ENCODE assay signal across 19 cellular contexts in the genomic region with DNA sequence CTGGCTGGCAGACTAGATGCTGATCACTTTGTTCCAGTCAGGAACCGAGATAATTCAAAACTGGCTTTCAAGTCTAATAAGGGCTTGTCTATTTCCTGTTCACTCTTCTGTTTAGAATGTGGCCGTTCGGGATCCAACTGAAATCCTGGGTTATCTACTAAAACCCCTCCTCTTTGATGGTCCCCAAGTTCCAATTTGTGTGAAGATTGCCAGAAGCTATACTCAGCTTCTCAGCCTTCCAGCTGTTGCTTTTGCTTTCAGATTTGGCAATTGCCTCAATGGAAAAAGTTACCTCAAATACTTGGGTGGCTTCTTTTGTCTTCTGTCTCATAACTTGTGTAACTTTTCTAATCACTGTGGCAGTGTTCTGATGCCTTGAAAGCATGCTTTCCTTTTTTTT. TPM values are rescaled to one million over a fixed set of nuclear protein-coding genes. Genes with fewer than 3 reads are reported as not detected.
DNase-seq lines count a peak whose midpoint lies in the region; ATAC-seq and TF ChIP-seq lines count a peak whose summit lies in the region.
"Had no signal": no experiment of that assay in that cellular context is flagged by ENCODE, and none has a peak within 500 bp of the region (broad histone marks: within the 10 kb centered on the region; RNA-seq: fewer than 3 reads in every experiment).

No MANE protein-coding gene starts in this region.

- DNase-seq in activated CD8-positive, alpha-beta memory T cell treated with anti-CD3 and anti-CD28 coated beads, Interleukin-2, amount 10 ng/mL, durations not matched to agents 7 days and 5 days, result no peak
- DNase-seq in activated CD8-positive, alpha-beta memory T cell treated with anti-CD3 and anti-CD28 coated beads for 24 hours, result no peak
- DNase-seq in GM13976 (ENCODE audit: low spot score) (peak; percentile 26), fibroblast of the conjunctiva (ENCODE audit: low read depth) (peak; percentile 1), hepatic stellate cell (ENCODE audit: low spot score) (no peak), NCI-H2107 treated with DMSO at 0.1 percent for 48 hours (lab: John Stamatoyannopoulos, UW; ENCODE audit: unreplicated experiment) (no peak)
- peak; percentile 9 for DNase-seq in activated CD4-positive, alpha-beta memory T cell treated with anti-CD3 and anti-CD28 coated beads for 36 hours
- DNase-seq: activated CD8-positive, alpha-beta memory T cell treated with anti-CD3 and anti-CD28 coated beads, Interleukin-2, amount 50 U/mL, for 48 hours; anterior cingulate cortex; colonic mucosa; HFFc6; NCI-H1930; NCI-H510A; SJCRH30; stomach had no signal

- H3K36me3 Mint-ChIP-seq in activated CD8-positive, alpha-beta memory T cell treated with anti-CD3 and anti-CD28 coated beads, Interleukin-2, amount 10 ng/mL, durations not matched to agents 7 days and 5 days, result no peaks in the 10 kb centered on the region
- H3K36me3 Mint-ChIP-seq in activated CD4-positive, alpha-beta memory T cell treated with anti-CD3 and anti-CD28 coated beads for 36 hours, result no peaks in the 10 kb centered on the region
- H3K36me3 Mint-ChIP-seq: CD14-positive monocyte had no signal

- in situ Hi-C loops in GM13976 (cut with MboI; ENCODE audit: low sequenced_read_pairs, unreplicated experiment), result no loop called here

- peaks cover 4% of the 10 kb centered on the region for H3K4me1 Mint-ChIP-seq in activated CD8-positive, alpha-beta memory T cell treated with anti-CD3 and anti-CD28 coated beads, Interleukin-2, amount 10 ng/mL, durations not matched to agents 7 days and 5 days
- peaks cover 8% of the 10 kb centered on the region for H3K4me1 Mint-ChIP-seq in activated CD4-positive, alpha-beta memory T cell treated with anti-CD3 and anti-CD28 coated beads for 36 hours (ENCODE audit: low read depth)
- H3K4me1 Mint-ChIP-seq: CD14-positive monocyte had no signal

- TF ChIP-seq CTCF in GM13976 (IDR thresholded peaks at IDR 0.05; ENCODE audit: borderline replicate concordance, control extremely low read depth, extremely low read depth, insufficient read depth, missing control alignments), result no peak

- no peaks in the 10 kb centered on the region for H3K27me3 Mint-ChIP-seq in activated CD8-positive, alpha-beta memory T cell treated with anti-CD3 and anti-CD28 coated beads, Interleukin-2, amount 10 ng/mL, durations not matched to agents 7 days and 5 days
- no peaks in the 10 kb centered on the region for H3K27me3 Mint-ChIP-seq in activated CD4-positive, alpha-beta memory T cell treated with anti-CD3 and anti-CD28 coated beads for 36 hours

- H3K27ac Mint-ChIP-seq in activated CD8-positive, alpha-beta memory T cell treated with anti-CD3 and anti-CD28 coated beads, Interleukin-2, amount 10 ng/mL, durations not matched to agents 7 days and 5 days, result no peak overlapping the region
- peak overlapping the region; percentile 20 for H3K27ac Mint-ChIP-seq in activated CD4-positive, alpha-beta memory T cell treated with anti-CD3 and anti-CD28 coated beads for 36 hours
- H3K27ac Mint-ChIP-seq: HFFc6 had no signal

- intact Hi-C loops in activated CD4-positive, alpha-beta memory T cell treated with anti-CD3 and anti-CD28 coated beads for 36 hours (cut with micrococcal nuclease), result no loop called here

- peak; percentile 53 for ATAC-seq in activated CD8-positive, alpha-beta memory T cell treated with anti-CD3 and anti-CD28 coated beads, Interleukin-2, amount 10 ng/mL, durations not matched to agents 7 days and 5 days
- ATAC-seq in HG03045 (IDR thresholded peaks at IDR 0.05; ENCODE audit: unreplicated experiment), result no peak

- POLR2A ChIA-PET in activated CD4-positive, alpha-beta memory T cell treated with anti-CD3 and anti-CD28 coated beads for 36 hours (lab: Charles Lee), result no interaction called here

- no peaks in the 10 kb centered on the region for H3K9me3 Mint-ChIP-seq in activated CD8-positive, alpha-beta memory T cell treated with anti-CD3 and anti-CD28 coated beads, Interleukin-2, amount 10 ng/mL, durations not matched to agents 7 days and 5 days (ENCODE audit: low read depth)
- no peaks in the 10 kb centered on the region for H3K9me3 Mint-ChIP-seq in activated CD4-positive, alpha-beta memory T cell treated with anti-CD3 and anti-CD28 coated beads for 36 hours
- H3K9me3 Mint-ChIP-seq: HFFc6 had no signal

- no peak overlapping the region for H3K4me3 Mint-ChIP-seq in activated CD8-positive, alpha-beta memory T cell treated with anti-CD3 and anti-CD28 coated beads, Interleukin-2, amount 10 ng/mL, durations not matched to agents 7 days and 5 days
- H3K4me3 Mint-ChIP-seq in activated CD4-positive, alpha-beta memory T cell treated with anti-CD3 and anti-CD28 coated beads for 36 hours, result peak overlapping the region; percentile 58
- H3K4me3 Mint-ChIP-seq: CD14-positive monocyte, HFFc6 had no signal

- CTCF ChIA-PET in activated CD8-positive, alpha-beta memory T cell treated with anti-CD3 and anti-CD28 coated beads, Interleukin-2, amount 10 ng/mL, durations not matched to agents 7 days and 5 days (lab: Charles Lee), result no interaction called here
- CTCF ChIA-PET in activated CD4-positive, alpha-beta memory T cell treated with anti-CD3 and anti-CD28 coated beads for 36 hours (lab: Charles Lee), result no interaction called here

RNA-seq across cellular contexts. Expression of a gene that starts 43.7 kb away (rescaled TPM):
- 1 to 10 TPM; 1.7 to 2.4 TPM for total RNA-seq in activated CD8-positive, alpha-beta memory T cell treated with anti-CD3 and anti-CD28 coated beads, Interleukin-2, amount 10 ng/mL, durations not matched to agents 7 days and 5 days
- total RNA-seq in activated CD4-positive, alpha-beta memory T cell treated with anti-CD3 and anti-CD28 coated beads for 36 hours, result 1 to 10 TPM; 2.9 TPM

RNA-seq across cellular contexts. Expression of a gene that starts 48.7 kb away (rescaled TPM):
- total RNA-seq in activated CD8-positive, alpha-beta memory T cell treated with anti-CD3 and anti-CD28 coated beads, Interleukin-2, amount 10 ng/mL, durations not matched to agents 7 days and 5 days, result not detected
- total RNA-seq in activated CD4-positive, alpha-beta memory T cell treated with anti-CD3 and anti-CD28 coated beads for 36 hours, result not detected
- total RNA-seq: colonic mucosa, HFFc6, posterior vena cava, stomach, vagina had no signal

Comparison
In these comparisons a context has a peak if more than half of its experiments do, and no peak if none do; other contexts are left out.
1. DNase-seq: peak in GM13976 (single experiment), activated CD4-positive, alpha-beta memory T cell treated with anti-CD3 and anti-CD28 coated beads for 36 hours (single experiment) and fibroblast of the conjunctiva (single experiment); none in activated CD8-positive, alpha-beta memory T cell treated with anti-CD3 and anti-CD28 coated beads, Interleukin-2, amount 10 ng/mL, durations not matched to agents 7 days and 5 days (single experiment), activated CD8-positive, alpha-beta memory T cell treated with anti-CD3 and anti-CD28 coated beads for 24 hours (single experiment), hepatic stellate cell (single experiment) and NCI-H2107 treated with DMSO at 0.1 percent for 48 hours (single experiment).